In the genomic region with DNA sequence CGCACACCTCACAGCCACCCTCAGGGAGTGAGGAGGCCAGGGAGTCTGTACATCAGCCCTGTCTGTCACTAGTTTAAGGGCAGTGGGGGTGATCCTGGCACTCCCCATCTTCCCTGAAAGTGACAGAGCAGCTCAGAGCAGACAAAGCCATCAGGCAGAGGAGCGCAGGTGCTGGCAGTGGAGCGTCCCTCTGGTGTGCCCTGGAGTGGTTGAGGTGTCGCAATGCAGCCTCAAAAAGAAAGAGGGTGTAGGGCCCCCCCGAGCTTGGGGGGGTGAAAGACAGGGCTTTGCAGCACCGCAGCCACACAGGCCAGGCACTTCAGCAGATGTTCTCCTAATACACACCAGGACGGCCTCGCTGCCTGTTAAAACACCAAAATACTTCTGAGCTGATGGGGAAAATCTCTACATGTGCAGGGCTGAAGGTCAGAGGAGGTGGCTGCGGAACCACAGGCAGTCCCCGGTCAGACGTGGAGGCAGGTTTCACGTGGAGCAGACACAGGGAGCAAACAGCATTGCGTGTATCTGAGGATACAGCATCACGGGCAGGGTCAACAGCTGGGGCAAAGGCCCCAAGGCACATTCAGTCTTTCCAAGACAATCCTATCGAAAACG, we compare ENCODE assay signal across 12 cellular contexts.
DNase-seq lines count a peak whose midpoint lies in the region; ATAC-seq and TF ChIP-seq lines count a peak whose summit lies in the region.
"Had no signal": no experiment of that assay in that cellular context is flagged by ENCODE, and none has a peak within 500 bp of the region (broad histone marks: within the 10 kb centered on the region; RNA-seq: fewer than 3 reads in every experiment).

No MANE protein-coding gene starts in this region.

- no peak overlapping the region for H2BK120ac ChIP-seq in trophoblast cell (ENCODE audit: insufficient read depth, low read length, poor library complexity)

- peaks cover 0 to 8% (median 0%) of the 10 kb centered on the region in 7 donors for H3K9me3 Mint-ChIP-seq in CD4-positive, CD25-positive, alpha-beta regulatory T cell
- H3K9me3 Mint-ChIP-seq in activated CD8-positive, alpha-beta T cell treated with anti-CD3 and anti-CD28 coated beads, Interleukin-2, amount 10 ng/mL, durations not matched to agents 7 days and 5 days (ENCODE audit: insufficient read depth), result peaks cover 9% of the 10 kb centered on the region
- H3K9me3 Mint-ChIP-seq in memory B cell, result peaks cover 6% of the 10 kb centered on the region

- H3K4me3 ChIP-seq in CD4-positive, CD25-positive, alpha-beta regulatory T cell (ENCODE audit: low read depth, low read length), result no peak overlapping the region
- H3K4me3 ChIP-seq in NB4 (ENCODE audit: low read depth, low read length) (no peak overlapping the region), trophoblast cell (ENCODE audit: low read depth, low read length) (no peak overlapping the region)
- H3K4me3 ChIP-seq: lung, right atrium auricular region had no signal

- no peaks in the 10 kb centered on the region for H3K27me3 ChIP-seq in CD4-positive, CD25-positive, alpha-beta regulatory T cell (ENCODE audit: control insufficient read depth, insufficient read depth, low read length)
- H3K27me3 ChIP-seq in trophoblast cell (ENCODE audit: insufficient read depth, low read length), result no peaks in the 10 kb centered on the region
- H3K27me3 ChIP-seq: right atrium auricular region had no signal

- peaks cover 46% of the 10 kb centered on the region for H3K36me3 Mint-ChIP-seq in CD4-positive, CD25-positive, alpha-beta regulatory T cell
- peaks cover 73% of the 10 kb centered on the region for H3K36me3 Mint-ChIP-seq in activated CD8-positive, alpha-beta T cell treated with anti-CD3 and anti-CD28 coated beads, Interleukin-2, amount 10 ng/mL, durations not matched to agents 7 days and 5 days (ENCODE audit: low read depth)
- H3K36me3 Mint-ChIP-seq in memory B cell, result peaks cover 30% of the 10 kb centered on the region

- CTCF ChIA-PET in activated CD8-positive, alpha-beta T cell treated with anti-CD3 and anti-CD28 coated beads, Interleukin-2, amount 10 ng/mL, durations not matched to agents 7 days and 5 days (lab: Charles Lee), result interaction anchor here (1.3 to 2.4 kb wide), 2 partner anchors 70 to 101 kb away, joined by 3 to 11 read pairs; partner anchors contain the start of gene PREX1

- H3K27ac Mint-ChIP-seq in CD4-positive, CD25-positive, alpha-beta regulatory T cell, result peak overlapping the region; percentile 88 to 95 (median 94)
- H3K27ac Mint-ChIP-seq in activated CD8-positive, alpha-beta T cell treated with anti-CD3 and anti-CD28 coated beads, Interleukin-2, amount 10 ng/mL, durations not matched to agents 7 days and 5 days, result peak overlapping the region; percentile 86
- H3K27ac Mint-ChIP-seq in memory B cell, result peak overlapping the region; percentile 91

- H4K8ac ChIP-seq in trophoblast cell (ENCODE audit: low read depth, low read length), result no peak overlapping the region

- no peak for ATAC-seq in CD4-positive, CD25-positive, alpha-beta regulatory T cell (ENCODE audit: low read depth in 2 of 2)
- ATAC-seq in activated CD8-positive, alpha-beta T cell treated with anti-CD3 and anti-CD28 coated beads, Interleukin-2, amount 10 ng/mL, durations not matched to agents 7 days and 5 days, result no peak
- ATAC-seq in memory B cell (ENCODE audit: low read depth) (peak; percentile 58), HG02870 (IDR thresholded peaks at IDR 0.05; ENCODE audit: unreplicated experiment) (no peak)
- ATAC-seq: PC-3 had no signal

- H3K79me1 ChIP-seq in trophoblast cell (ENCODE audit: low read length), result no peaks in the 10 kb centered on the region

- H3K9me3 ChIP-seq in CD4-positive, CD25-positive, alpha-beta regulatory T cell (ENCODE audit: control insufficient read depth in 2 of 2, low read length in 2 of 2), result peaks cover 4 to 9% of the 10 kb centered on the region in 2 experiments
- H3K9me3 ChIP-seq in trophoblast cell (ENCODE audit: insufficient read depth, low read depth, low read length), result peaks cover 4% of the 10 kb centered on the region

- POLR2A ChIA-PET in activated CD8-positive, alpha-beta T cell treated with anti-CD3 and anti-CD28 coated beads, Interleukin-2, amount 10 ng/mL, durations not matched to agents 7 days and 5 days (lab: Charles Lee), result interaction anchor here (0.8 kb wide), 1 partner anchor 73 kb away, joined by 3 read pairs; no protein-coding TSS in a partner anchor

- H3K27me3 Mint-ChIP-seq in CD4-positive, CD25-positive, alpha-beta regulatory T cell, result peaks cover 6% of the 10 kb centered on the region
- H3K27me3 Mint-ChIP-seq in activated CD8-positive, alpha-beta T cell treated with anti-CD3 and anti-CD28 coated beads, Interleukin-2, amount 10 ng/mL, durations not matched to agents 7 days and 5 days (ENCODE audit: low read depth), result no peaks in the 10 kb centered on the region
- H3K27me3 Mint-ChIP-seq in memory B cell, result no peaks in the 10 kb centered on the region

- H3K4ac ChIP-seq in trophoblast cell (ENCODE audit: low read depth, low read length), result no peak overlapping the region

- H3K9ac ChIP-seq in trophoblast cell (ENCODE audit: low read length), result no peak overlapping the region

- H3K36me3 ChIP-seq in CD4-positive, CD25-positive, alpha-beta regulatory T cell (ENCODE audit: control insufficient read depth, insufficient read depth, low read length), result peaks cover 25% of the 10 kb centered on the region
- H3K36me3 ChIP-seq in trophoblast cell (ENCODE audit: control insufficient read depth in 1 of 2, insufficient read depth in 2 of 2, low read length in 2 of 2), result no peaks in the 10 kb centered on the region
- H3K36me3 ChIP-seq: right atrium auricular region had no signal

- no peak overlapping the region for H2BK12ac ChIP-seq in trophoblast cell (ENCODE audit: low read length)

- H3K79me2 ChIP-seq in trophoblast cell (ENCODE audit: control insufficient read depth, insufficient read depth, low read length, poor library complexity), result no peaks in the 10 kb centered on the region

- no peak overlapping the region for H4K91ac ChIP-seq in trophoblast cell (ENCODE audit: low read depth, low read length)

- no peak for TF ChIP-seq POLR2A in NB4 (IDR thresholded peaks at IDR 0.05; ENCODE audit: extremely low read depth, insufficient read length)

- no peak for DNase-seq in CD4-positive, CD25-positive, alpha-beta regulatory T cell
- DNase-seq in NB4 (ENCODE audit: low read depth) (peak; percentile 84), memory B cell (ENCODE audit: low spot score in 2 of 2) (peak in 1 of 2 donors; percentile 30), trophoblast cell (no peak), HuH-7 (ENCODE audit: low spot score) (no peak), NAMALWA (ENCODE audit: low spot score) (no peak)
- DNase-seq in activated CD8-positive, alpha-beta T cell treated with anti-CD3 and anti-CD28 coated beads, Interleukin-2, amount 10 ng/mL, durations not matched to agents 7 days and 5 days, result peak; percentile 46
- DNase-seq: PC-3 had no signal

- WGBS in trophoblast cell (ENCODE audit: extremely low coverage, insufficient coverage, insufficient read length), result no CpG with 5 or more reads among the region's 16 CpGs

- peaks cover 27 to 98% (median 71%) of the 10 kb centered on the region in 4 donors for H3K4me1 Mint-ChIP-seq in CD4-positive, CD25-positive, alpha-beta regulatory T cell
- peaks cover 89% of the 10 kb centered on the region for H3K4me1 Mint-ChIP-seq in activated CD8-positive, alpha-beta T cell treated with anti-CD3 and anti-CD28 coated beads, Interleukin-2, amount 10 ng/mL, durations not matched to agents 7 days and 5 days (ENCODE audit: low read depth)
- peaks cover 70% of the 10 kb centered on the region for H3K4me1 Mint-ChIP-seq in memory B cell

- no peak for TF ChIP-seq CTCF in NB4 (IDR thresholded peaks at IDR 0.05; ENCODE audit: low read depth, low read length)

- H3K4me3 Mint-ChIP-seq in CD4-positive, CD25-positive, alpha-beta regulatory T cell, result peak overlapping the region in 3 of 4 donors; percentile 50 to 85 (median 63)
- H3K4me3 Mint-ChIP-seq in activated CD8-positive, alpha-beta T cell treated with anti-CD3 and anti-CD28 coated beads, Interleukin-2, amount 10 ng/mL, durations not matched to agents 7 days and 5 days, result peak overlapping the region; percentile 45
- H3K4me3 Mint-ChIP-seq in memory B cell, result peak overlapping the region; percentile 68

- no peak overlapping the region for H2AFZ ChIP-seq in trophoblast cell (ENCODE audit: insufficient read depth, low read length, poor library complexity)

- no peak overlapping the region for H3K4me2 ChIP-seq in trophoblast cell (ENCODE audit: low read length)

- H3K23ac ChIP-seq in trophoblast cell (ENCODE audit: low read length), result no peak overlapping the region

- H3K18ac ChIP-seq in trophoblast cell (ENCODE audit: low read length), result no peak overlapping the region

- H4K12ac ChIP-seq in trophoblast cell (ENCODE audit: low read depth, low read length), result no peak overlapping the region

- H2BK5ac ChIP-seq in trophoblast cell (ENCODE audit: low read depth, low read length, poor library complexity), result no peak overlapping the region

- peaks cover 69% of the 10 kb centered on the region for H3K4me1 ChIP-seq in CD4-positive, CD25-positive, alpha-beta regulatory T cell (ENCODE audit: control insufficient read depth, insufficient read depth, low read length, poor library complexity, severe bottlenecking)
- no peaks in the 10 kb centered on the region for H3K4me1 ChIP-seq in trophoblast cell (ENCODE audit: control insufficient read depth in 1 of 2, insufficient read depth in 2 of 2, low read length in 2 of 2)

- H3K27ac ChIP-seq in CD4-positive, CD25-positive, alpha-beta regulatory T cell (ENCODE audit: insufficient read depth, low read length, poor library complexity, severe bottlenecking), result no peak overlapping the region
- H3K27ac ChIP-seq in trophoblast cell (ENCODE audit: low read depth, low read length), result no peak overlapping the region
- H3K27ac ChIP-seq: right atrium auricular region, VCaP had no signal

- no peak overlapping the region for H3K14ac ChIP-seq in trophoblast cell (ENCODE audit: low read length)

- H2AK5ac ChIP-seq in trophoblast cell (ENCODE audit: low read length), result no peak overlapping the region

Comparison
In these comparisons a context has a peak if more than half of its experiments do, and no peak if none do; other contexts are left out.
1. DNase-seq: peak in NB4 (single experiment) and activated CD8-positive, alpha-beta T cell treated with anti-CD3 and anti-CD28 coated beads, Interleukin-2, amount 10 ng/mL, durations not matched to agents 7 days and 5 days (single experiment); none in CD4-positive, CD25-positive, alpha-beta regulatory T cell (0 of 3), trophoblast cell (0 of 2), HuH-7 (single experiment) and NAMALWA (single experiment).
2. Peak in every context shown above with its lines, with median percentiles within 50 percentile points of each other: H3K27ac Mint-ChIP-seq and H3K4me3 Mint-ChIP-seq.